In the genomic region with DNA sequence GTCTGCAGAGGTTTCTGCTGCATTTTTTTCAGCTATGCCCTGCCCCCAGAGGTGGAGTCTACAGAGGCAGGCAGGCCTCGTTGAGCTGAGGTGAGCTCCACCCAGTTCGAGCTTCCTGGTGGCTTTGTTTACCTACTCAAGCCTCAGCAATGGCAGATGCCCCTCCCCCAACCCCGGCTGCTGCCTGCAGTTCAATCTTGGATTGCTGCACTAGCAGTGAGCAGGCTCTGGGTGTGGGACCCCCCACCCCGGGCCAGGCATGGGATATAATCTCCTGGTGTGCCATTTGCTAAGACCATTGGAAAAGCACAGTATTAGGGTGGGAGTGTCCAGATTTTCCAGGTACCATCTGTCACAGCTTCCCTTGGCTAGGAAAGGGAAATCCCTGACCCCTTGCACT, we compare ENCODE assay signal across 4 cellular contexts. TPM values are rescaled to one million over a fixed set of nuclear protein-coding genes. Genes with fewer than 3 reads are reported as not detected.
"Had no signal": no experiment of that assay in that cellular context is flagged by ENCODE, and none has a peak within 500 bp of the region (broad histone marks: within the 10 kb centered on the region; RNA-seq: fewer than 3 reads in every experiment).

No MANE protein-coding gene starts in this region.

RNA-seq across cellular contexts. Expression of a gene that starts 56.2 kb away (rescaled TPM):
- total RNA-seq: OCI-LY7, PC-3, PC-9, RPMI7951 had no signal
